Comparison of ENCODE assay signal across 9 cellular contexts in the genomic region with DNA sequence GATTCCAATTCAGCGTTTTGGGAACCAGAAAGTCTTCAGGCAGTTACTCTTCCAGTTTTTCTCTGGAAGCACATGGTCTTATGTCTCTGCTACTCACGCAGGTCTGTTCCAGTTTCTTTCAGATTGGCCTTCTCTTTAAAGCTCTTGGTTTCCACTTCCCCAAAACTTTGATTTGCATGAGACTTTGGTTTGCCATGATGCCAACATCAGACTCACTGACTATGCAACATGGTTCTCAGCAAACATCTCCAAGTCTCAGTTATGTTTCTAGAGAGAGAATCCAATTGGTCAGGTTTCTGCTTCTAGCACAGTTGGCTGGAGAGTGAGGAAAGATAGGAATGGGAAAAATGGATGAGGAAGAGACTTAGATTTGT. TPM values are rescaled to one million over a fixed set of nuclear protein-coding genes. Genes with fewer than 3 reads are reported as not detected.
DNase-seq lines count a peak whose midpoint lies in the region; ATAC-seq and TF ChIP-seq lines count a peak whose summit lies in the region.
"Had no signal": no experiment of that assay in that cellular context is flagged by ENCODE, and none has a peak within 500 bp of the region (broad histone marks: within the 10 kb centered on the region; RNA-seq: fewer than 3 reads in every experiment).

No MANE protein-coding gene starts in this region.

- DNase-seq in GDM1 (lab: John Stamatoyannopoulos, UW) (peak; percentile 33), DMS114 treated with DMSO at 0.1 percent for 48 hours (lab: John Stamatoyannopoulos, UW; ENCODE audit: unreplicated experiment) (no peak), mesenteric fat pad (ENCODE audit: low spot score) (no peak), G401 (ENCODE audit: low spot score) (no peak), upper lobe of right lung (no peak)
- DNase-seq in activated T-helper 2 cell treated with anti-CD3 and anti-CD28 coated beads, Interferon-gamma antibody, Interleukin-2, Interleukin-4, amounts not matched to agents 10 μg/mL and 5 μg/mL and 100 μg/mL, durations not matched to agents 14 hours and 24 hours and 36 hours (ENCODE audit: low spot score) = no peak

- H3K27me3 ChIP-seq in upper lobe of right lung = no peaks in the 10 kb centered on the region

- ATAC-seq in HG03196 (IDR thresholded peaks at IDR 0.05; ENCODE audit: unreplicated experiment) (peak; percentile 25), upper lobe of right lung (no peak)

- no peaks in the 10 kb centered on the region for H3K27me3 Mint-ChIP-seq in activated T-helper 2 cell treated with anti-CD3 and anti-CD28 coated beads, Interferon-gamma antibody, Interleukin-2, Interleukin-4, amounts not matched to agents 10 μg/mL and 5 μg/mL and 100 μg/mL, durations not matched to agents 14 hours and 24 hours and 36 hours (ENCODE audit: low read depth)

- H3K4me3 ChIP-seq in upper lobe of right lung = no peak overlapping the region

- peaks cover 33% of the 10 kb centered on the region for H3K4me1 ChIP-seq in upper lobe of right lung

- peaks cover 41% of the 10 kb centered on the region for H3K36me3 Mint-ChIP-seq in activated T-helper 2 cell treated with anti-CD3 and anti-CD28 coated beads, Interferon-gamma antibody, Interleukin-2, Interleukin-4, amounts not matched to agents 10 μg/mL and 5 μg/mL and 100 μg/mL, durations not matched to agents 14 hours and 24 hours and 36 hours (ENCODE audit: low read depth)

- H3K4me1 Mint-ChIP-seq in activated T-helper 2 cell treated with anti-CD3 and anti-CD28 coated beads, Interferon-gamma antibody, Interleukin-2, Interleukin-4, amounts not matched to agents 10 μg/mL and 5 μg/mL and 100 μg/mL, durations not matched to agents 14 hours and 24 hours and 36 hours (ENCODE audit: low read depth) = peaks cover 56% of the 10 kb centered on the region

- no peaks in the 10 kb centered on the region for H3K36me3 ChIP-seq in upper lobe of right lung

- peaks cover 8% of the 10 kb centered on the region for H3K9me3 Mint-ChIP-seq in activated T-helper 2 cell treated with anti-CD3 and anti-CD28 coated beads, Interferon-gamma antibody, Interleukin-2, Interleukin-4, amounts not matched to agents 10 μg/mL and 5 μg/mL and 100 μg/mL, durations not matched to agents 14 hours and 24 hours and 36 hours

- TF ChIP-seq POLR2A in GM18951 (IDR thresholded peaks at IDR 0.05; ENCODE audit: extremely low read depth, insufficient read depth, insufficient read length) = peak; percentile 53

- H3K9me3 ChIP-seq in upper lobe of right lung = no peaks in the 10 kb centered on the region

- peak overlapping the region; percentile 96 for H3K4me3 Mint-ChIP-seq in activated T-helper 2 cell treated with anti-CD3 and anti-CD28 coated beads, Interferon-gamma antibody, Interleukin-2, Interleukin-4, amounts not matched to agents 10 μg/mL and 5 μg/mL and 100 μg/mL, durations not matched to agents 14 hours and 24 hours and 36 hours (ENCODE audit: low read depth)

- no peak for TF ChIP-seq CTCF in upper lobe of right lung (IDR thresholded peaks at IDR 0.05)

- H3K27ac ChIP-seq in upper lobe of right lung = no peak overlapping the region
- H3K27ac ChIP-seq: epithelial cell of prostate had no signal

- H3K27ac Mint-ChIP-seq in activated T-helper 2 cell treated with anti-CD3 and anti-CD28 coated beads, Interferon-gamma antibody, Interleukin-2, Interleukin-4, amounts not matched to agents 10 μg/mL and 5 μg/mL and 100 μg/mL, durations not matched to agents 14 hours and 24 hours and 36 hours = peak overlapping the region; percentile 86

- in situ Hi-C loops in GM18951 (cut with MboI; ENCODE audit: low sequenced_read_pairs, unreplicated experiment) (no loop called here), G401 (cut with HindIII; ENCODE audit: low sequenced_read_pairs) (no loop called here)

- intact Hi-C loops in activated T-helper 2 cell treated with anti-CD3 and anti-CD28 coated beads, Interferon-gamma antibody, Interleukin-2, Interleukin-4, amounts not matched to agents 10 μg/mL and 5 μg/mL and 100 μg/mL, durations not matched to agents 14 hours and 24 hours and 36 hours (cut with micrococcal nuclease) = loop anchor here (1.0 to 10.0 kb wide), 6 partner anchors 52 to 770 kb away; no protein-coding TSS in a partner anchor
- intact Hi-C loops in upper lobe of right lung (cut with DNase I) = no loop called here

RNA-seq across cellular contexts. Expression of a gene that starts 3.1 kb away (rescaled TPM):
- total RNA-seq in activated T-helper 2 cell treated with anti-CD3 and anti-CD28 coated beads, Interferon-gamma antibody, Interleukin-2, Interleukin-4, amounts not matched to agents 10 μg/mL and 5 μg/mL and 100 μg/mL, durations not matched to agents 14 hours and 24 hours and 36 hours = 34.9 and 35.0 TPM in 2 replicates
- total RNA-seq in mesenteric fat pad (28.7 TPM), upper lobe of right lung (37.2 TPM)
- total RNA-seq in G401 (2014; rRNA removed; shearing (Covaris generic)) = 8.6 and 12.5 TPM in 2 replicates
